Comparison of ENCODE assay signal across 17 cellular contexts in genomic region chr7:107811934-107812333, GRCh38. TPM values are rescaled to one million over a fixed set of nuclear protein-coding genes. Genes with fewer than 3 reads are reported as not detected.
DNase-seq lines count a peak whose midpoint lies in the region; ATAC-seq, FAIRE-seq and TF ChIP-seq lines count a peak whose summit lies in the region.
"Had no signal": no experiment of that assay in that cellular context is flagged by ENCODE, and none has a peak within 500 bp of the region (broad histone marks: within the 10 kb centered on the region; RNA-seq: fewer than 3 reads in every experiment).

No MANE protein-coding gene starts in this region.

- TF ChIP-seq CTCF in C4-2B (conservative IDR thresholded peaks at IDR 0.05), result no peak
- no peak for TF ChIP-seq CTCF in K562 (IDR thresholded peaks at IDR 0.05 in 2 of 3, conservative IDR thresholded peaks at IDR 0.05 in 1 of 3; ENCODE audit: insufficient read depth in 2 of 3, low read depth in 1 of 3, low read length in 3 of 3)
- no peak for TF ChIP-seq CTCF in heart right ventricle (IDR thresholded peaks at IDR 0.05)

- 25% methylated on average over 5 of the region's 5 CpGs for WGBS in K562 (ENCODE audit: insufficient coverage, low coverage, missing lambda C conversion rate)
- WGBS in heart right ventricle, 2 donors, result 84% methylated on average over 5 of the region's 5 CpGs

- no peak for DNase-seq in K562 (ENCODE audit: extremely low read depth in 1 of 4, low spot score in 3 of 4)
- DNase-seq in urothelium cell line (ENCODE audit: low spot score), result no peak
- no peak for DNase-seq in hypothalamus (lab: John Stamatoyannopoulos, UW)
- no peak for DNase-seq in heart right ventricle
- no peak for DNase-seq in putamen (ENCODE audit: low spot score)
- DNase-seq: Caco-2; CD8-positive, alpha-beta memory T cell; DND-41; GF-D8 had no signal

- CTCF ChIA-PET in K562 (lab: Yijun Ruan, JAX; ENCODE audit: low intra/inter-chr PET ratio), result no interaction called here

- no TSS peak for BruUV-seq in K562 (replicated peaks; lab: Mats Ljungman, UMichigan)

- H3K4me2 ChIP-seq in K562 (ENCODE audit: insufficient read depth, low read length), result no peak overlapping the region

- no peaks in the 10 kb centered on the region for H3K79me2 ChIP-seq in K562 (ENCODE audit: control insufficient read depth, insufficient read depth, low read length)

- POLR2A ChIA-PET in K562 (lab: Yijun Ruan, JAX), result no interaction called here

- ATAC-seq in K562, result no peak
- no peak for ATAC-seq in heart right ventricle
- ATAC-seq: HepG2 had no signal

- H3K9me1 ChIP-seq in K562 (ENCODE audit: control insufficient read depth, insufficient read depth, low read length), result no peaks in the 10 kb centered on the region

- H3K9me3 ChIP-seq in K562 (replicated peaks; ENCODE audit: control insufficient read depth, insufficient read depth, low read depth, low read length), result no peaks in the 10 kb centered on the region
- H3K9me3 ChIP-seq in heart right ventricle, result no peaks in the 10 kb centered on the region
- H3K9me3 ChIP-seq: Caco-2, HAP-1 had no signal

- no peaks in the 10 kb centered on the region; a peak in 1 of 5 replicates for H3K4me1 ChIP-seq in K562 (replicated peaks in 1 of 2; ENCODE audit: control insufficient read depth in 2 of 2, insufficient read depth in 2 of 2, low read length in 2 of 2)
- H3K4me1 ChIP-seq in rectal smooth muscle tissue (ENCODE audit: control insufficient read depth, insufficient read depth, low read length), result peaks cover 3% of the 10 kb centered on the region
- H3K4me1 ChIP-seq in heart right ventricle, result no peaks in the 10 kb centered on the region
- H3K4me1 ChIP-seq: Caco-2 had no signal

- H3K4me3 ChIP-seq in K562 (no peak overlapping the region), rectal smooth muscle tissue (ENCODE audit: low read length) (no peak overlapping the region), heart right ventricle (no peak overlapping the region)
- H3K4me3 ChIP-seq: HAP-1 had no signal

- H2AFZ ChIP-seq in K562 (ENCODE audit: low read depth, low read length), result peak overlapping the region; percentile 56

- no peaks in the 10 kb centered on the region for H4K20me1 ChIP-seq in K562 (replicated peaks; ENCODE audit: control insufficient read depth, insufficient read depth, low read length)

- H3K27me3 ChIP-seq in K562 (ENCODE audit: control insufficient read depth in 2 of 2, insufficient read depth in 2 of 2, low read length in 2 of 2) (no peaks in the 10 kb centered on the region; a peak in 1 of 5 replicates), rectal smooth muscle tissue (ENCODE audit: control insufficient read depth, insufficient read depth, low read length) (no peaks in the 10 kb centered on the region), heart right ventricle (no peaks in the 10 kb centered on the region)

- intact Hi-C loops in K562 (cut with micrococcal nuclease) (no loop called here), heart right ventricle (cut with DNase I) (no loop called here)

- in situ Hi-C loops in K562 (cut with MboI), result no loop called here

- TF ChIP-seq RAD21 in K562 (CRISPR knock-in tag; conservative IDR thresholded peaks at IDR 0.05 in 1 of 2, IDR thresholded peaks at IDR 0.05 in 1 of 2), result no peak

- H3K27ac ChIP-seq in C4-2B, result peak overlapping the region; percentile 72
- H3K27ac ChIP-seq in K562 (ENCODE audit: extremely low read depth, low read depth, low read length), result no peak overlapping the region
- H3K27ac ChIP-seq in rectal smooth muscle tissue (ENCODE audit: low read depth, low read length), result peak overlapping the region; percentile 58
- H3K27ac ChIP-seq in heart right ventricle, result no peak overlapping the region

- TF ChIP-seq POLR2A in K562 (conservative IDR thresholded peaks at IDR 0.05), result no peak

- no peak for TF ChIP-seq EP300 in K562 (IDR thresholded peaks at IDR 0.05; ENCODE audit: low read length)

- no peak overlapping the region for H3K9ac ChIP-seq in K562 (ENCODE audit: insufficient read depth in 1 of 2, low read depth in 2 of 2, low read length in 2 of 2)
- H3K9ac ChIP-seq in rectal smooth muscle tissue (ENCODE audit: low read length), result no peak overlapping the region

- FAIRE-seq in K562 (lab: Jason Lieb, UNC), result no peak
- peak; percentile 73 for FAIRE-seq in urothelium cell line (lab: Jason Lieb, UNC)
- FAIRE-seq: H1, HepG2, HTR-8/SVneo had no signal

- H3K36me3 ChIP-seq in K562 (ENCODE audit: control insufficient read depth, insufficient read depth, low read length) (no peaks in the 10 kb centered on the region), rectal smooth muscle tissue (ENCODE audit: control insufficient read depth, insufficient read depth, low read length) (no peaks in the 10 kb centered on the region), heart right ventricle (no peaks in the 10 kb centered on the region)
- H3K36me3 ChIP-seq: HAP-1 had no signal

TF ChIP-seq in K562, 482 proteins besides CTCF, POLR2A, EP300 and RAD21 (continues in another document):
- TF ChIP-seq STAG1 (CRISPR knock-in tag; IDR thresholded peaks at IDR 0.05; ENCODE audit: borderline replicate concordance), result no peak
- no peak for TF ChIP-seq PBX2 (CRISPR knock-in tag; IDR thresholded peaks at IDR 0.05; ENCODE audit: low read depth)
- no peak for TF ChIP-seq PBX2 (tag; conservative IDR thresholded peaks at IDR 0.05; ENCODE audit: low read depth)
- no peak for TF ChIP-seq KAT2B (IDR thresholded peaks at IDR 0.05; ENCODE audit: low read depth, low read length)
- TF ChIP-seq REST (CRISPR knock-in tag; IDR thresholded peaks at IDR 0.05; ENCODE audit: low read depth), result no peak
- TF ChIP-seq TOE1 (IDR thresholded peaks at IDR 0.05; ENCODE audit: borderline replicate concordance), result no peak
- no peak for TF ChIP-seq TOE1 (CRISPR knock-in tag; IDR thresholded peaks at IDR 0.05; ENCODE audit: borderline replicate concordance, low read depth)
- TF ChIP-seq NR3C1 (CRISPR knock-in tag; IDR thresholded peaks at IDR 0.05), result no peak

RNA-seq across cellular contexts. Expression of gene SLC26A3, which starts 8.9 kb away (rescaled TPM):
- total RNA-seq in K562 (2011; cell fraction: chromatin; rRNA removed; ENCODE audit: low replicate concordance), result not detected in 2 replicates
- not detected in 2 replicates for total RNA-seq in K562 (2011; cell fraction: nucleolus; rRNA removed)
- not detected in 2 replicates for total RNA-seq in K562 (2011; cell fraction: nucleoplasm; rRNA removed)
- total RNA-seq in K562 (2014; rRNA removed) (not detected in 2 replicates), K562 (2014; rRNA removed; fragmentation: Illumina TruSeq; extraction: Trizol) (not detected in 2 replicates), K562 (2015; rRNA removed; fragmentation: Illumina TruSeq; extraction: Trizol) (not detected in 2 replicates), K562 (2021) (0.86 and 1.1 TPM in 2 replicates), heart right ventricle (not detected)
- polyA plus RNA-seq in K562 (2011; rRNA removed) (not detected in 2 replicates), K562 (2014; fragmentation: Illumina TruSeq; extraction: Trizol) (not detected in 2 replicates), K562 (2014; fragmentation: Nextera tagmentation; extraction: Ambion mirVana) (not detected), K562 (2014; rRNA removed) (not detected in 2 replicates), heart right ventricle (not detected)
- polyA plus RNA-seq in K562 (2011; cell fraction: cytosol; rRNA removed), result not detected in 2 replicates
- polyA plus RNA-seq in K562 (2011; cell fraction: nucleus; rRNA removed), result not detected in 2 replicates
- polyA plus RNA-seq in K562 (2012), result not detected in 2 replicates
- polyA minus RNA-seq in K562 (2011; rRNA and poly(A)+ RNA removed), result not detected in 2 replicates
- not detected in 2 replicates for polyA minus RNA-seq in K562 (2011; cell fraction: cytosol; rRNA and poly(A)+ RNA removed)
- not detected in 2 replicates for polyA minus RNA-seq in K562 (2011; cell fraction: nucleus; rRNA and poly(A)+ RNA removed)
- total RNA-seq: A673; CD8-positive, alpha-beta memory T cell; H1 had no signal
- polyA plus RNA-seq: BJ; CD8-positive, alpha-beta memory T cell; H1 had no signal

Comparison
In these comparisons a context has a peak if more than half of its experiments do, and no peak if none do; other contexts are left out.
1. H3K27ac ChIP-seq: peak in C4-2B (single experiment) and rectal smooth muscle tissue (single experiment); none in K562 (single experiment) and heart right ventricle (0 of 10).